In the genomic region with DNA sequence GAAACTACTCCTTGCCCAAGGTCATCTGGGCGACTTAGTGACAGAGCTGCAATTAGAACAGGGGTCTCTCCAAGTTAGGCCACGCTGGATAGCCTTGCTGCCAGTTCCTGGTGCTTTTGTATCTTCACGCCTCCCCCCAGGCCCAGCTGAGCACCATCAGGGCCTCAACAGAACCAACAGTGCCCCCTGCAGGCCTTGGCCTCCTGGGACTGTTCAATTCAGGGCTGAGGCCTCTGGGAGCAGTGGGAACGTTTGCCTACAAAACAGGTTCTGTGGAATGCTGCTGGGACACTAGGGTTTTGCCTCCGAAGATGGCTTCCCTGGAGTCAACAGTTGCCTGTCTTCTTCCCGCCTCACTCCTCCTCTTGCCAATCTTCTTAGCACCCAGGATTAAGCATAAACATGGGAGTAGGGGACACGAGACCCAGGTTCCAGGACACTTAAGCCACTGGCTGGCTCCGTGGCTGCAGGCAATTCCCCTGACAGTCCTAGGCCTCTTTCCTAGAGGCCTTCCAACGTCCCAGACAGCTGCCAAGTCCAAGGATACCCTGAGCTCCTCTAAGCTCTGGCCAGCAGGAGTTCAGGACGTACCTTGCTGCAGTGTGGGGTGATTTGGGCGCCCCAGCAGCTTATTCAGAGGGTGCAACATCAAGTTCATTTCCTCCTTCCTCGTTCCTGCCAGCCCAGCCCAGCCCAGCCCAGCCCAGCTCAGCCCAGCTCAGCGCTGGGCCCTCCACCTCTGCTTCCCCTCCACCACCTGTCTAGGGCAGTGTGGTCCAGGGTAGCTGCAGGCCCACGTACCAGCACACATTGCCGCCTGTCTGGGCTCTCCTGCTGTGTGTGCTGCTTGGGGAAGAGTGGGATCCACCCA, we compare ENCODE assay signal across 1 cellular context.
TF ChIP-seq lines count a peak whose summit lies in the region.

No MANE protein-coding gene starts in this region.

TF ChIP-seq in HCT116, 20 proteins besides CTCF, POLR2A, EP300 and RAD21 (continued from another document):
- TF ChIP-seq, protein P1, sequence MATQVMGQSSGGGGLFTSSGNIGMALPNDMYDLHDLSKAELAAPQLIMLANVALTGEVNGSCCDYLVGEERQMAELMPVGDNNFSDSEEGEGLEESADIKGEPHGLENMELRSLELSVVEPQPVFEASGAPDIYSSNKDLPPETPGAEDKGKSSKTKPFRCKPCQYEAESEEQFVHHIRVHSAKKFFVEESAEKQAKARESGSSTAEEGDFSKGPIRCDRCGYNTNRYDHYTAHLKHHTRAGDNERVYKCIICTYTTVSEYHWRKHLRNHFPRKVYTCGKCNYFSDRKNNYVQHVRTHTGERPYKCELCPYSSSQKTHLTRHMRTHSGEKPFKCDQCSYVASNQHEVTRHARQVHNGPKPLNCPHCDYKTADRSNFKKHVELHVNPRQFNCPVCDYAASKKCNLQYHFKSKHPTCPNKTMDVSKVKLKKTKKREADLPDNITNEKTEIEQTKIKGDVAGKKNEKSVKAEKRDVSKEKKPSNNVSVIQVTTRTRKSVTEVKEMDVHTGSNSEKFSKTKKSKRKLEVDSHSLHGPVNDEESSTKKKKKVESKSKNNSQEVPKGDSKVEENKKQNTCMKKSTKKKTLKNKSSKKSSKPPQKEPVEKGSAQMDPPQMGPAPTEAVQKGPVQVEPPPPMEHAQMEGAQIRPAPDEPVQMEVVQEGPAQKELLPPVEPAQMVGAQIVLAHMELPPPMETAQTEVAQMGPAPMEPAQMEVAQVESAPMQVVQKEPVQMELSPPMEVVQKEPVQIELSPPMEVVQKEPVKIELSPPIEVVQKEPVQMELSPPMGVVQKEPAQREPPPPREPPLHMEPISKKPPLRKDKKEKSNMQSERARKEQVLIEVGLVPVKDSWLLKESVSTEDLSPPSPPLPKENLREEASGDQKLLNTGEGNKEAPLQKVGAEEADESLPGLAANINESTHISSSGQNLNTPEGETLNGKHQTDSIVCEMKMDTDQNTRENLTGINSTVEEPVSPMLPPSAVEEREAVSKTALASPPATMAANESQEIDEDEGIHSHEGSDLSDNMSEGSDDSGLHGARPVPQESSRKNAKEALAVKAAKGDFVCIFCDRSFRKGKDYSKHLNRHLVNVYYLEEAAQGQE (IDR thresholded peaks at IDR 0.05; ENCODE audit: low read depth): no peak
- no peak for TF ChIP-seq ZNF274 (IDR thresholded peaks at IDR 0.05; ENCODE audit: low read depth, low read length)
- no peak for TF ChIP-seq SRF (IDR thresholded peaks at IDR 0.05; ENCODE audit: low read depth)
- TF ChIP-seq, protein P2, sequence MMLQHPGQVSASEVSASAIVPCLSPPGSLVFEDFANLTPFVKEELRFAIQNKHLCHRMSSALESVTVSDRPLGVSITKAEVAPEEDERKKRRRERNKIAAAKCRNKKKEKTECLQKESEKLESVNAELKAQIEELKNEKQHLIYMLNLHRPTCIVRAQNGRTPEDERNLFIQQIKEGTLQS (IDR thresholded peaks at IDR 0.05): no peak
- no peak for TF ChIP-seq SP1 (IDR thresholded peaks at IDR 0.05; ENCODE audit: low read depth)
- TF ChIP-seq POLR2AphosphoS5 (IDR thresholded peaks at IDR 0.05; ENCODE audit: low read depth, low read length): no peak
- no peak for TF ChIP-seq YY1 (IDR thresholded peaks at IDR 0.05; ENCODE audit: extremely low read depth, insufficient replicate concordance, low read depth, low read length)
- no peak for TF ChIP-seq CBX3 (IDR thresholded peaks at IDR 0.05; ENCODE audit: low read depth)
- TF ChIP-seq, protein P3, sequence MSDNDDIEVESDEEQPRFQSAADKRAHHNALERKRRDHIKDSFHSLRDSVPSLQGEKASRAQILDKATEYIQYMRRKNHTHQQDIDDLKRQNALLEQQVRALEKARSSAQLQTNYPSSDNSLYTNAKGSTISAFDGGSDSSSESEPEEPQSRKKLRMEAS (IDR thresholded peaks at IDR 0.05): no peak
- no peak for TF ChIP-seq TCF7L2 (IDR thresholded peaks at IDR 0.05; ENCODE audit: borderline replicate concordance, extremely low read depth, insufficient read depth, insufficient read length)
- no peak for TF ChIP-seq EZH2phosphoT487 (IDR thresholded peaks at IDR 0.05; ENCODE audit: borderline replicate concordance)
